12 cellular contexts compared by ENCODE assay signal in genomic region chr2:101710036-101710689, GRCh38. TPM values are rescaled to one million over a fixed set of nuclear protein-coding genes. Genes with fewer than 3 reads are reported as not detected.
DNase-seq lines count a peak whose midpoint lies in the region; ATAC-seq and TF ChIP-seq lines count a peak whose summit lies in the region.
"Had no signal": no experiment of that assay in that cellular context is flagged by ENCODE, and none has a peak within 500 bp of the region (broad histone marks: within the 10 kb centered on the region; RNA-seq: fewer than 3 reads in every experiment).

No MANE protein-coding gene starts in this region.

- BruUV-seq in Calu3 (replicated peaks; lab: Mats Ljungman, UMichigan) = no TSS peak

- DNase-seq in Calu3 (no peak), cerebellar nuclear complex (lab: John Stamatoyannopoulos, UW) (no peak)
- DNase-seq in central memory CD8-positive, alpha-beta T cell (ENCODE audit: low spot score in 2 of 2) = no peak
- no peak for DNase-seq in stimulated activated CD4-positive, alpha-beta T cell treated with anti-CD3 and anti-CD28 coated beads, Interleukin-1b, Interleukin-23, amount 100 ng/mL, for 48 hours
- DNase-seq in effector CD4-positive, alpha-beta T cell = no peak
- DNase-seq: left colon, NCI-H1694 treated with DMSO at 0.1 percent for 48 hours, SHP77 treated with DMSO at 0.1 percent for 48 hours, sigmoid colon had no signal

- peak overlapping the region; percentile 21; the same call in 1 of the 2 replicates for H3K27ac ChIP-seq in KMS-11
- peak overlapping the region; percentile 36 for H3K27ac ChIP-seq in neural cell (ENCODE audit: low read length)

- CTCF ChIA-PET in Calu3 (lab: Charles Lee) = interaction anchor here (0.5 to 1.4 kb wide), 6 partner anchors 11 to 492 kb away, joined by 3 to 7 read pairs (median 4); no protein-coding TSS in a partner anchor

- no peaks in the 10 kb centered on the region for H3K36me3 ChIP-seq in KMS-11 (ENCODE audit: insufficient read depth)
- H3K36me3 ChIP-seq in neural cell (ENCODE audit: insufficient read depth, low read length) = no peaks in the 10 kb centered on the region
- H3K36me3 ChIP-seq: sigmoid colon had no signal

- no peaks in the 10 kb centered on the region for H3K9me2 ChIP-seq in neural cell (ENCODE audit: insufficient read depth, low read length)

- H3K4me1 Mint-ChIP-seq in Calu3 (ENCODE audit: low read depth, unreplicated experiment) = peaks cover 54% of the 10 kb centered on the region
- H3K4me1 Mint-ChIP-seq in central memory CD8-positive, alpha-beta T cell = peaks cover 51% of the 10 kb centered on the region

- H3K27me3 ChIP-seq in KMS-11 (ENCODE audit: insufficient read depth, low read depth) (no peaks in the 10 kb centered on the region), neural cell (ENCODE audit: insufficient read depth, low read depth, low read length) (no peaks in the 10 kb centered on the region)
- H3K27me3 ChIP-seq: sigmoid colon had no signal

- peaks cover 8% of the 10 kb centered on the region for H3F3A ChIP-seq in neural cell (ENCODE audit: insufficient read depth, low read length, poor library complexity, severe bottlenecking)

- H2AFZ ChIP-seq in KMS-11 (ENCODE audit: low read depth) (no peak overlapping the region), neural cell (ENCODE audit: low read depth, low read length) (no peak overlapping the region)

- peak overlapping the region; percentile 67 for H3K27ac Mint-ChIP-seq in Calu3 (ENCODE audit: unreplicated experiment)
- peak overlapping the region; percentile 42 for H3K27ac Mint-ChIP-seq in central memory CD8-positive, alpha-beta T cell (ENCODE audit: low read depth)

- H3K9me3 ChIP-seq in neural cell (ENCODE audit: low read length) = no peaks in the 10 kb centered on the region
- H3K9me3 ChIP-seq: sigmoid colon had no signal

- H3K9me3 Mint-ChIP-seq in Calu3 (ENCODE audit: low read depth, unreplicated experiment) = no peaks in the 10 kb centered on the region
- H3K9me3 Mint-ChIP-seq in central memory CD8-positive, alpha-beta T cell = no peaks in the 10 kb centered on the region

- H3K27me3 Mint-ChIP-seq in Calu3 (ENCODE audit: unreplicated experiment) = no peaks in the 10 kb centered on the region
- no peaks in the 10 kb centered on the region for H3K27me3 Mint-ChIP-seq in central memory CD8-positive, alpha-beta T cell

- TF ChIP-seq RAD21 in neural cell (conservative IDR thresholded peaks at IDR 0.05) = no peak

- H3K79me2 ChIP-seq in KMS-11 (ENCODE audit: insufficient read depth, low read depth) = peaks cover 72% of the 10 kb centered on the region
- peaks cover 81% of the 10 kb centered on the region for H3K79me2 ChIP-seq in neural cell (replicated peaks; ENCODE audit: insufficient read depth, low read length)

- H3K9ac ChIP-seq in KMS-11 (no peak overlapping the region), neural cell (ENCODE audit: low read length) (no peak overlapping the region)

- H4K20me1 ChIP-seq in KMS-11 (ENCODE audit: insufficient read depth) = 0 out of 2 replicates have a peak, but pooled peaks cover 9% of the 10 kb centered on the region
- H4K20me1 ChIP-seq in neural cell (ENCODE audit: insufficient read depth) = peaks cover 31% of the 10 kb centered on the region

- TF ChIP-seq EP300 in neural cell (conservative IDR thresholded peaks at IDR 0.05; ENCODE audit: poor library complexity, severe bottlenecking) = peak; percentile 20

- no peak for ATAC-seq in central memory CD8-positive, alpha-beta T cell (replicated peaks; ENCODE audit: extremely low read depth, poor library complexity, severe bottlenecking)
- ATAC-seq in GM21737 (IDR thresholded peaks at IDR 0.05; ENCODE audit: unreplicated experiment) = no peak
- ATAC-seq: left colon had no signal

- peak overlapping the region; percentile 32 for H3K4me3 Mint-ChIP-seq in Calu3 (ENCODE audit: low read depth, unreplicated experiment)
- H3K4me3 Mint-ChIP-seq in central memory CD8-positive, alpha-beta T cell = no peak overlapping the region

- H3K4me3 ChIP-seq in KMS-11 (IDR thresholded peaks at IDR 0.05; ENCODE audit: insufficient read depth, low read depth, low read length) (no peak overlapping the region), neural cell (ENCODE audit: low read length) (peak overlapping the region; percentile 41)
- H3K4me3 ChIP-seq: sigmoid colon had no signal

- peak overlapping the region; percentile 24; the same call in 1 of the 2 replicates for H3K4me2 ChIP-seq in KMS-11
- no peak overlapping the region for H3K4me2 ChIP-seq in neural cell (ENCODE audit: low read length)

- peaks cover 62% of the 10 kb centered on the region for H3K4me1 ChIP-seq in KMS-11 (ENCODE audit: low read depth, poor library complexity, severe bottlenecking)

- peaks cover 22% of the 10 kb centered on the region for H3K36me3 Mint-ChIP-seq in Calu3 (ENCODE audit: insufficient read depth, unreplicated experiment)
- H3K36me3 Mint-ChIP-seq in central memory CD8-positive, alpha-beta T cell (ENCODE audit: insufficient read depth) = peaks cover 2% of the 10 kb centered on the region

- intact Hi-C loops in Calu3 (cut with micrococcal nuclease; ENCODE audit: unreplicated experiment) = loop anchor here (5.0 kb wide), 1 partner anchor 193 kb away; no protein-coding TSS in a partner anchor

- TF ChIP-seq CTCF in Calu3 (IDR thresholded peaks at IDR 0.05; ENCODE audit: unreplicated experiment) (no peak), KMS-11 (conservative IDR thresholded peaks at IDR 0.05; ENCODE audit: low read depth, low read length) (no peak), neural cell (IDR thresholded peaks at IDR 0.05; ENCODE audit: poor library complexity, severe bottlenecking) (no peak)

TF ChIP-seq in neural cell, 6 proteins besides CTCF, POLR2A, EP300 and RAD21:
- TF ChIP-seq, protein P1, sequence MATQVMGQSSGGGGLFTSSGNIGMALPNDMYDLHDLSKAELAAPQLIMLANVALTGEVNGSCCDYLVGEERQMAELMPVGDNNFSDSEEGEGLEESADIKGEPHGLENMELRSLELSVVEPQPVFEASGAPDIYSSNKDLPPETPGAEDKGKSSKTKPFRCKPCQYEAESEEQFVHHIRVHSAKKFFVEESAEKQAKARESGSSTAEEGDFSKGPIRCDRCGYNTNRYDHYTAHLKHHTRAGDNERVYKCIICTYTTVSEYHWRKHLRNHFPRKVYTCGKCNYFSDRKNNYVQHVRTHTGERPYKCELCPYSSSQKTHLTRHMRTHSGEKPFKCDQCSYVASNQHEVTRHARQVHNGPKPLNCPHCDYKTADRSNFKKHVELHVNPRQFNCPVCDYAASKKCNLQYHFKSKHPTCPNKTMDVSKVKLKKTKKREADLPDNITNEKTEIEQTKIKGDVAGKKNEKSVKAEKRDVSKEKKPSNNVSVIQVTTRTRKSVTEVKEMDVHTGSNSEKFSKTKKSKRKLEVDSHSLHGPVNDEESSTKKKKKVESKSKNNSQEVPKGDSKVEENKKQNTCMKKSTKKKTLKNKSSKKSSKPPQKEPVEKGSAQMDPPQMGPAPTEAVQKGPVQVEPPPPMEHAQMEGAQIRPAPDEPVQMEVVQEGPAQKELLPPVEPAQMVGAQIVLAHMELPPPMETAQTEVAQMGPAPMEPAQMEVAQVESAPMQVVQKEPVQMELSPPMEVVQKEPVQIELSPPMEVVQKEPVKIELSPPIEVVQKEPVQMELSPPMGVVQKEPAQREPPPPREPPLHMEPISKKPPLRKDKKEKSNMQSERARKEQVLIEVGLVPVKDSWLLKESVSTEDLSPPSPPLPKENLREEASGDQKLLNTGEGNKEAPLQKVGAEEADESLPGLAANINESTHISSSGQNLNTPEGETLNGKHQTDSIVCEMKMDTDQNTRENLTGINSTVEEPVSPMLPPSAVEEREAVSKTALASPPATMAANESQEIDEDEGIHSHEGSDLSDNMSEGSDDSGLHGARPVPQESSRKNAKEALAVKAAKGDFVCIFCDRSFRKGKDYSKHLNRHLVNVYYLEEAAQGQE (IDR thresholded peaks at IDR 0.05; ENCODE audit: borderline replicate concordance) = no peak
- TF ChIP-seq SMC3 (conservative IDR thresholded peaks at IDR 0.05; ENCODE audit: poor library complexity) (no peak), TAF1 (IDR thresholded peaks at IDR 0.05; ENCODE audit: low read depth) (no peak), EZH2 (IDR thresholded peaks at IDR 0.05; ENCODE audit: borderline replicate concordance, insufficient read depth, low read length, poor library complexity, severe bottlenecking) (no peak), POLR2AphosphoS5 (IDR thresholded peaks at IDR 0.05) (no peak), MXI1 (conservative IDR thresholded peaks at IDR 0.05; ENCODE audit: poor library complexity, severe bottlenecking) (no peak)

RNA-seq across cellular contexts. Expression of gene MAP4K4, which starts 12.7 kb away (rescaled TPM):
- total RNA-seq in Calu3 (2022) = 136 and 151 TPM in 2 replicates
- polyA plus RNA-seq in neural cell = 125 and 127 TPM in 2 replicates
- polyA minus RNA-seq in neural cell = 287 and 311 TPM in 2 replicates
